In genomic region chr16:4616047-4616811, GRCh38 we compare ENCODE assay signal across 8 cellular contexts. TPM values are rescaled to one million over a fixed set of nuclear protein-coding genes. Genes with fewer than 3 reads are reported as not detected.
A peak's percentile ranks its signal among the peaks of the same experiment; 100 is the strongest.
DNase-seq lines count a peak whose midpoint lies in the region; ATAC-seq and TF ChIP-seq lines count a peak whose summit lies in the region.

No MANE protein-coding gene starts in this region.

- H3K4me1 Mint-ChIP-seq in T-helper 1 cell treated with Interleukin-12 subunit alpha and Interleukin-12 subunit beta and Interleukin-4 antibody, amounts not matched to agents 30 μg/mL and 1 μg/mL, for 36 hours (ENCODE audit: low read depth), result peaks cover 13% of the 10 kb centered on the region

- peak overlapping the region; percentile 98 for H3K27ac ChIP-seq in angular gyrus (ENCODE audit: low read depth, low read length)
- H3K27ac ChIP-seq in right atrium auricular region, result peak overlapping the region; percentile 96 to 97
- peak overlapping the region; percentile 97 for H3K27ac ChIP-seq in psoas muscle
- peak overlapping the region; percentile 96 to 97 for H3K27ac ChIP-seq in uterus

- no peaks in the 10 kb centered on the region for H3K36me3 ChIP-seq in right atrium auricular region
- H3K36me3 ChIP-seq in psoas muscle (ENCODE audit: insufficient read depth in 1 of 2, low read depth in 1 of 2), result no peaks in the 10 kb centered on the region
- no peaks in the 10 kb centered on the region for H3K36me3 ChIP-seq in uterus

- H3K4me3 ChIP-seq in right atrium auricular region, result peak overlapping the region; percentile 41 to 94
- H3K4me3 ChIP-seq in psoas muscle, result peak overlapping the region; percentile 80
- H3K4me3 ChIP-seq in uterus, result peak overlapping the region; percentile 53 to 71

- peaks cover 0 to 55% of the 10 kb centered on the region in 2 donors for H3K4me1 ChIP-seq in right atrium auricular region
- H3K4me1 ChIP-seq in psoas muscle, result peaks cover 42% of the 10 kb centered on the region
- H3K4me1 ChIP-seq in uterus, result peaks cover 0 to 23% of the 10 kb centered on the region in 2 donors

- H3K36me3 Mint-ChIP-seq in T-helper 1 cell treated with Interleukin-12 subunit alpha and Interleukin-12 subunit beta and Interleukin-4 antibody, amounts not matched to agents 30 μg/mL and 1 μg/mL, for 36 hours (ENCODE audit: low read depth), result no peaks in the 10 kb centered on the region

- H3K4me3 Mint-ChIP-seq in T-helper 1 cell treated with Interleukin-12 subunit alpha and Interleukin-12 subunit beta and Interleukin-4 antibody, amounts not matched to agents 30 μg/mL and 1 μg/mL, for 36 hours, result peak overlapping the region; percentile 97

- H3K27me3 ChIP-seq in right atrium auricular region, result no peaks in the 10 kb centered on the region
- H3K27me3 ChIP-seq in psoas muscle (ENCODE audit: insufficient read depth in 3 of 3, low read length in 2 of 3), result no peaks in the 10 kb centered on the region
- H3K27me3 ChIP-seq in uterus, result no peaks in the 10 kb centered on the region

- ATAC-seq in HG02884 (IDR thresholded peaks at IDR 0.05; ENCODE audit: unreplicated experiment) (peak; percentile 71), psoas muscle (peak; percentile 84 to 90 (median 86))

- DNase-seq in GM13977 (ENCODE audit: low spot score) (peak; percentile 99), NCI-H146 treated with DMSO at 0.1 percent for 48 hours (lab: John Stamatoyannopoulos, UW; ENCODE audit: unreplicated experiment) (peak; percentile 99), right atrium auricular region (ENCODE audit: low spot score) (peak; percentile 100), psoas muscle (peak; percentile 99 to 100), uterus (peak; percentile 99 to 100)

- TF ChIP-seq POLR2A in uterus (IDR thresholded peaks at IDR 0.05), result peak; percentile 82 to 88

- H3K9me3 ChIP-seq in right atrium auricular region (no peaks in the 10 kb centered on the region), psoas muscle (no peaks in the 10 kb centered on the region), uterus (no peaks in the 10 kb centered on the region)

- 0 to 1% (median 0%) methylated on average over 50 to 57 of the region's 57 CpGs for WGBS in psoas muscle, 3 donors

- intact Hi-C loops in psoas muscle (cut with DNase I), result no loop called here
- intact Hi-C loops in uterus (cut with DNase I; ENCODE audit: low total_unique reads), result no loop called here

- TF ChIP-seq CTCF in GM13977 (IDR thresholded peaks at IDR 0.05; ENCODE audit: extremely low read depth, insufficient read depth, missing control alignments), result peak; percentile 63
- TF ChIP-seq CTCF in right atrium auricular region (IDR thresholded peaks at IDR 0.05), result peak in 1 of 2 donors; percentile 55
- TF ChIP-seq CTCF in psoas muscle (IDR thresholded peaks at IDR 0.05), result peak; percentile 38
- TF ChIP-seq CTCF in uterus (IDR thresholded peaks at IDR 0.05), result peak in 3 of 4 experiments; percentile 12 to 53 (median 47)

- peak overlapping the region; percentile 99 for H3K27ac Mint-ChIP-seq in T-helper 1 cell treated with Interleukin-12 subunit alpha and Interleukin-12 subunit beta and Interleukin-4 antibody, amounts not matched to agents 30 μg/mL and 1 μg/mL, for 36 hours

- in situ Hi-C loops in GM13977 (cut with MboI; ENCODE audit: low pct_unique_long_range_greater_than_20kb, low sequenced_read_pairs, unreplicated experiment), result no loop called here

- no peaks in the 10 kb centered on the region for H3K9me3 Mint-ChIP-seq in T-helper 1 cell treated with Interleukin-12 subunit alpha and Interleukin-12 subunit beta and Interleukin-4 antibody, amounts not matched to agents 30 μg/mL and 1 μg/mL, for 36 hours

- H3K27me3 Mint-ChIP-seq in T-helper 1 cell treated with Interleukin-12 subunit alpha and Interleukin-12 subunit beta and Interleukin-4 antibody, amounts not matched to agents 30 μg/mL and 1 μg/mL, for 36 hours (ENCODE audit: low read depth), result no peaks in the 10 kb centered on the region

RNA-seq across cellular contexts. Expression of gene UBALD1, which starts 1.5 kb away (rescaled TPM):
- total RNA-seq in right atrium auricular region (10 to 100 TPM; 10.8 to 12.2 TPM), psoas muscle (10 to 100 TPM; 23.0 to 47.5 (median 37.5) TPM), uterus (10 to 100 TPM in 2 of 4 donors, 1 to 10 TPM in 1, not detected in 1; 2.8 to 31.1 (median 23.5) TPM)
- 10 to 100 TPM; 13.6 to 40.2 (median 28.3) TPM for polyA plus RNA-seq in psoas muscle

RNA-seq across cellular contexts. Expression of gene MGRN1, which starts 8.4 kb away (rescaled TPM):
- 10 to 100 TPM; 35.6 to 47.4 TPM for total RNA-seq in right atrium auricular region
- total RNA-seq in psoas muscle, result 10 to 100 TPM; 44.2 to 63.1 (median 59.4) TPM
- 10 to 100 TPM; 20.2 to 36.3 (median 24.6) TPM for polyA plus RNA-seq in psoas muscle
- total RNA-seq in uterus, result 100 to 1,000 TPM in 1 of 4 donors, 10 to 100 TPM in 3; 19.0 to 107 (median 68.6) TPM

Comparison
In these comparisons a context has a peak if more than half of its experiments do, and no peak if none do; other contexts are left out.
1. Peak in every context shown above with its lines: DNase-seq, ATAC-seq, H3K4me3 ChIP-seq and H3K27ac ChIP-seq.